Comparison of ENCODE assay signal across 1 cellular context in genomic region chr10:112475565-112476233, GRCh38.
TF ChIP-seq lines count a peak whose summit lies in the region.

No MANE protein-coding gene starts in this region.

TF ChIP-seq in H1, 55 proteins besides CTCF, POLR2A, EP300 and RAD21 (continued from another document):
- TF ChIP-seq ATF3 (IDR thresholded peaks at IDR 0.05; ENCODE audit: insufficient read depth, low read depth, low read length) (no peak), POU5F1 (IDR thresholded peaks at IDR 0.05; ENCODE audit: low read depth, low read length) (no peak), GTF2F1 (IDR thresholded peaks at IDR 0.05; ENCODE audit: borderline replicate concordance, low read depth, low read length) (no peak)
TF ChIP-seq in H1: peak in this region for 0.
